8 cellular contexts compared by ENCODE assay signal in genomic region chr22:40819741-40820140, GRCh38. TPM values are rescaled to one million over a fixed set of nuclear protein-coding genes. Genes with fewer than 3 reads are reported as not detected.
DNase-seq lines count a peak whose midpoint lies in the region; ATAC-seq lines count a peak whose summit lies in the region.

No MANE protein-coding gene starts in this region.

- H3K4me3 ChIP-seq in muscle layer of duodenum (ENCODE audit: low read depth in 1 of 2, low read length in 2 of 2) = peak overlapping the region; percentile 96 to 99

- DNase-seq in activated naive CD4-positive, alpha-beta T cell treated with anti-CD3 and anti-CD28 coated beads for 36 hours = peak; percentile 13
- no peak for DNase-seq in activated naive CD4-positive, alpha-beta T cell treated with Interleukin-2 at 50 U/mL for 16 hours
- DNase-seq in OCI-M1 (lab: John Stamatoyannopoulos, UW) (peak; percentile 68), dermis microvascular lymphatic vessel endothelial cell (ENCODE audit: low read depth in 2 of 2) (peak; percentile 32 to 61)
- DNase-seq in activated effector memory CD4-positive, alpha-beta T cell treated with anti-CD3 and anti-CD28 coated beads, Interleukin-2, amount 50 U/mL, for 16 hours = no peak

- no peaks in the 10 kb centered on the region for H3K9me3 ChIP-seq in muscle layer of duodenum (ENCODE audit: control insufficient read depth in 1 of 2, low read length in 2 of 2)

- H3K4me1 ChIP-seq in muscle layer of duodenum (ENCODE audit: control insufficient read depth in 1 of 2, insufficient read depth in 2 of 2, low read length in 2 of 2) = peaks cover 11 to 25% of the 10 kb centered on the region in 2 donors

- H3K4me3 Mint-ChIP-seq in activated naive CD4-positive, alpha-beta T cell treated with anti-CD3 and anti-CD28 coated beads for 36 hours = peak overlapping the region; percentile 94

- intact Hi-C loops in activated naive CD4-positive, alpha-beta T cell treated with anti-CD3 and anti-CD28 coated beads for 36 hours (cut with micrococcal nuclease) = loop anchor here (1.0 to 5.0 kb wide), 5 partner anchors 37 to 183 kb away; partner anchors contain the start of genes MRTFA and ST13

- H3K4me1 Mint-ChIP-seq in activated naive CD4-positive, alpha-beta T cell treated with anti-CD3 and anti-CD28 coated beads for 36 hours (ENCODE audit: low read depth) = peaks cover 31% of the 10 kb centered on the region

- CTCF ChIA-PET in activated naive CD4-positive, alpha-beta T cell treated with anti-CD3 and anti-CD28 coated beads for 36 hours (lab: Charles Lee) = interaction anchor here (1.5 kb wide), 1 partner anchor 17 kb away, joined by 4 read pairs; no protein-coding TSS in a partner anchor

- H3K27ac Mint-ChIP-seq in activated naive CD4-positive, alpha-beta T cell treated with anti-CD3 and anti-CD28 coated beads for 36 hours = peak overlapping the region; percentile 47

- peak overlapping the region; percentile 81 for H3K27ac ChIP-seq in muscle layer of duodenum (ENCODE audit: low read length)

- H3K9me3 Mint-ChIP-seq in activated naive CD4-positive, alpha-beta T cell treated with anti-CD3 and anti-CD28 coated beads for 36 hours = no peaks in the 10 kb centered on the region

- ATAC-seq in HG03045 (IDR thresholded peaks at IDR 0.05; ENCODE audit: unreplicated experiment) (no peak), GM21423 (IDR thresholded peaks at IDR 0.05; ENCODE audit: unreplicated experiment) (no peak)

- peaks cover 13% of the 10 kb centered on the region for H3K36me3 Mint-ChIP-seq in activated naive CD4-positive, alpha-beta T cell treated with anti-CD3 and anti-CD28 coated beads for 36 hours (ENCODE audit: low read depth)

- H3K27me3 ChIP-seq in muscle layer of duodenum (ENCODE audit: low read depth, low read length) = no peaks in the 10 kb centered on the region

- peaks cover 0 to 9% of the 10 kb centered on the region in 2 donors for H3K36me3 ChIP-seq in muscle layer of duodenum (ENCODE audit: control insufficient read depth in 1 of 2, insufficient read depth in 2 of 2, low read length in 2 of 2)

- no peaks in the 10 kb centered on the region for H3K27me3 Mint-ChIP-seq in activated naive CD4-positive, alpha-beta T cell treated with anti-CD3 and anti-CD28 coated beads for 36 hours (ENCODE audit: low read depth)

RNA-seq across cellular contexts. Expression of gene SLC25A17, which starts 0.6 kb away (rescaled TPM):
- total RNA-seq in activated naive CD4-positive, alpha-beta T cell treated with anti-CD3 and anti-CD28 coated beads for 36 hours = 10 to 100 TPM; 23.0 to 24.6 TPM
- 15.7 and 19.2 TPM in 2 replicates for total RNA-seq in dermis microvascular lymphatic vessel endothelial cell

RNA-seq across cellular contexts. Expression of gene ST13, which starts 36.7 kb away (rescaled TPM):
- total RNA-seq in activated naive CD4-positive, alpha-beta T cell treated with anti-CD3 and anti-CD28 coated beads for 36 hours = 100 to 1,000 TPM; 240 to 254 TPM
- 167 and 190 TPM in 2 replicates for total RNA-seq in dermis microvascular lymphatic vessel endothelial cell

RNA-seq across cellular contexts. Expression of gene XPNPEP3, which starts 37.2 kb away (rescaled TPM):
- 10 to 100 TPM; 15.7 to 19.6 TPM for total RNA-seq in activated naive CD4-positive, alpha-beta T cell treated with anti-CD3 and anti-CD28 coated beads for 36 hours
- total RNA-seq in dermis microvascular lymphatic vessel endothelial cell = 5.4 and 7.0 TPM in 2 replicates

RNA-seq across cellular contexts. Expression of gene DNAJB7, which starts 42.2 kb away (rescaled TPM):
- total RNA-seq in activated naive CD4-positive, alpha-beta T cell treated with anti-CD3 and anti-CD28 coated beads for 36 hours = not detected
- total RNA-seq in dermis microvascular lymphatic vessel endothelial cell = not detected in 2 replicates

Comparison
In these comparisons a context has a peak if more than half of its experiments do, and no peak if none do; other contexts are left out.
1. DNase-seq: peak in activated naive CD4-positive, alpha-beta T cell treated with anti-CD3 and anti-CD28 coated beads for 36 hours (single experiment), OCI-M1 (single experiment) and dermis microvascular lymphatic vessel endothelial cell (2 of 2); none in activated naive CD4-positive, alpha-beta T cell treated with Interleukin-2 at 50 U/mL for 16 hours (single experiment) and activated effector memory CD4-positive, alpha-beta T cell treated with anti-CD3 and anti-CD28 coated beads, Interleukin-2, amount 50 U/mL, for 16 hours (single experiment).